ENCODE assay signal across 8 cellular contexts in the genomic region with DNA sequence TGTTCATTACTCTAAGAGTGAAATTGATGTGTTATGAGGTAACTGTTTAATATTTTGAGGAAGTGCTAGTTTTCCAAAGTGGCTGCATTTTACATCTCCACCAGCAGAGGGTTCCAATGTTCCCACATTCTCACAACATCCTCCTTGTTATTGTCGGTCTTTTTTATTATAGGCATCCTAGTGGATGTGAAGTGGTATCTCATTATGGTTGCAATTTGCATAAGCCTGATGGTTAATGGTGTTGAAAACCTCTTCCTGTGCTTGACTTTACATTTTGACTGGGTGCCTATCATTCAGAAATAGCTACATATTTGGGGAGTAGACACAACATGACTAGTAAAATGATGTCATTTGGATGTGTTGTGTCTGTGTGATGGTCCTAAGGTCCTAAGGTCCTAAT.
A peak's percentile ranks its signal among the peaks of the same experiment; 100 is the strongest.
DNase-seq lines count a peak whose midpoint lies in the region; ATAC-seq and TF ChIP-seq lines count a peak whose summit lies in the region.

No MANE protein-coding gene starts in this region.

- H2BK120ac ChIP-seq in IMR-90 (ENCODE audit: low read depth, low read length), result no peak overlapping the region

- no peak overlapping the region for H4K5ac ChIP-seq in IMR-90 (ENCODE audit: low read depth, low read length)

- POLR2A ChIA-PET in IMR-90 (lab: Charles Lee; ENCODE audit: unreplicated experiment), result no interaction called here
- POLR2A ChIA-PET in RWPE1 (lab: Yijun Ruan, JAX; ENCODE audit: low non-redundant PET), result no interaction called here

- H2AK5ac ChIP-seq in IMR-90 (ENCODE audit: low read depth, low read length), result no peak overlapping the region

- H2BK20ac ChIP-seq in IMR-90 (ENCODE audit: low read depth, low read length), result no peak overlapping the region

- H3K4me1 ChIP-seq in IMR-90 (ENCODE audit: control insufficient read depth, insufficient read depth, low read length), result no peaks in the 10 kb centered on the region

- H2BK5ac ChIP-seq in IMR-90 (ENCODE audit: low read depth, low read length, poor library complexity, severe bottlenecking), result no peak overlapping the region

- no peak overlapping the region for H3K14ac ChIP-seq in IMR-90 (replicated peaks; ENCODE audit: low read depth, low read length)

- no peaks in the 10 kb centered on the region for H3K27me3 ChIP-seq in IMR-90 (ENCODE audit: control insufficient read depth, insufficient read depth, low read length)

- H3K36me3 ChIP-seq in IMR-90 (ENCODE audit: control insufficient read depth, insufficient read depth, low read length), result no peaks in the 10 kb centered on the region

- no peak overlapping the region for H3K4ac ChIP-seq in IMR-90 (ENCODE audit: low read depth, low read length)

- in situ Hi-C loops in IMR-90 (cut with MboI; ENCODE audit: low sequenced_read_pairs), result no loop called here

- intact Hi-C loops in IMR-90 (cut with micrococcal nuclease), result loop anchor here (5.0 kb wide), 1 partner anchor 745 kb away; the partner anchor contains the start of gene HCN1

- H2BK15ac ChIP-seq in IMR-90 (ENCODE audit: low read depth, low read length), result no peak overlapping the region

- H4K8ac ChIP-seq in IMR-90 (ENCODE audit: low read depth in 2 of 2, low read length in 2 of 2), result no peak overlapping the region

- peak; percentile 38 for TF ChIP-seq RAD21 in IMR-90 (IDR thresholded peaks at IDR 0.05; ENCODE audit: low read length)

- ATAC-seq in GM21786 (IDR thresholded peaks at IDR 0.05; ENCODE audit: unreplicated experiment), result peak; percentile 77
- peak; percentile 49; the same call in 1 of the 2 replicates for ATAC-seq in IMR-90 (ENCODE audit: low read depth)

- no peak overlapping the region for H3K23ac ChIP-seq in IMR-90 (ENCODE audit: low read depth, low read length)

- no peaks in the 10 kb centered on the region for H3K9me3 ChIP-seq in IMR-90 (ENCODE audit: control insufficient read depth, insufficient read depth, low read length)

- no peak overlapping the region for H3K4me2 ChIP-seq in IMR-90 (ENCODE audit: low read depth, low read length)

- TF ChIP-seq CTCF in IMR-90 (conservative IDR thresholded peaks at IDR 0.05; ENCODE audit: low read depth, low read length), result peak; percentile 59
- peak; percentile 88 for TF ChIP-seq CTCF in RWPE1 (conservative IDR thresholded peaks at IDR 0.05; ENCODE audit: low read depth)
- TF ChIP-seq CTCF in foreskin fibroblast (IDR thresholded peaks at IDR 0.05; ENCODE audit: low read depth, low read length), result peak; percentile 53

- no peak overlapping the region for H2AK9ac ChIP-seq in IMR-90 (replicated peaks; ENCODE audit: low read depth, low read length, poor library complexity)

- DNase-seq in SIG-M5 treated with dmso at 0.1 percent for 504 hours (lab: John Stamatoyannopoulos, UW; ENCODE audit: unreplicated experiment) (peak; percentile 59), SIG-M5 (lab: John Stamatoyannopoulos, UW) (no peak), IMR-90 (peak; percentile 15), RWPE1 (ENCODE audit: low spot score) (peak; percentile 26), foreskin fibroblast (peak; percentile 1 to 2), occipital lobe (lab: John Stamatoyannopoulos, UW) (no peak)
- no peak for DNase-seq in activated effector memory CD4-positive, alpha-beta T cell treated with anti-CD3 and anti-CD28 coated beads, Interleukin-2, amount 50 U/mL, for 16 hours

- H3K18ac ChIP-seq in IMR-90 (ENCODE audit: low read depth, low read length), result no peak overlapping the region

- dilution Hi-C loops in IMR-90 (cut with HindIII; ENCODE audit: low sequenced_read_pairs, unreplicated experiment), result no loop called here

- H3K4me3 ChIP-seq in IMR-90 (ENCODE audit: insufficient read depth, low read depth, low read length) (no peak overlapping the region), foreskin fibroblast (ENCODE audit: low read depth in 1 of 2, low read length in 2 of 2) (no peak overlapping the region)

- H3K9ac ChIP-seq in IMR-90 (ENCODE audit: low read depth, low read length), result no peak overlapping the region

- no CpG with 5 or more reads among the region's 1 CpG for WGBS in IMR-90 (ENCODE audit: extremely low coverage in 2 of 2, insufficient read length in 1 of 2), 2 experiments

- H2AFZ ChIP-seq in IMR-90 (replicated peaks; ENCODE audit: low read length, poor library complexity), result no peak overlapping the region

- no peak for TF ChIP-seq POLR2A in IMR-90 (IDR thresholded peaks at IDR 0.05; ENCODE audit: low read depth, low read length)

- no TSS peak for BruUV-seq in IMR-90 (replicated peaks; lab: Mats Ljungman, UMichigan)

- H3K79me1 ChIP-seq in IMR-90 (ENCODE audit: low read depth in 1 of 2, low read length in 2 of 2), result no peaks in the 10 kb centered on the region

- CTCF ChIA-PET in IMR-90 (lab: Yijun Ruan, JAX) (interaction anchor here (0.6 kb wide), 1 partner anchor 12 kb away, joined by 5 read pairs; no protein-coding TSS in a partner anchor), RWPE1 (lab: Yijun Ruan, JAX) (interaction anchor here (0.6 to 1.2 kb wide), 6 partner anchors 30 to 689 kb away, joined by 3 to 5 read pairs (median 3); no protein-coding TSS in a partner anchor)

- H3K27ac ChIP-seq in IMR-90 (ENCODE audit: insufficient read depth, low read length) (no peak overlapping the region), RWPE1 (no peak overlapping the region)

- H3K9me1 ChIP-seq in IMR-90 (ENCODE audit: insufficient read depth, low read length), result no peaks in the 10 kb centered on the region

- H4K91ac ChIP-seq in IMR-90 (ENCODE audit: insufficient read depth, low read depth, low read length), result no peak overlapping the region

- H4K20me1 ChIP-seq in IMR-90 (ENCODE audit: insufficient read depth, low read length), result no peaks in the 10 kb centered on the region

- no peak overlapping the region for H3K56ac ChIP-seq in IMR-90 (ENCODE audit: extremely low read depth, insufficient read depth, low read length)

TF ChIP-seq in IMR-90, 13 proteins besides CTCF, POLR2A, EP300 and RAD21:
- peak; percentile 36 for TF ChIP-seq SMC3 (IDR thresholded peaks at IDR 0.05; ENCODE audit: low read depth, low read length)
- TF ChIP-seq FOS (IDR thresholded peaks at IDR 0.05; ENCODE audit: low read depth, low read length), result no peak
TF ChIP-seq in IMR-90: peak in this region for 1.

Comparison
In these comparisons a context has a peak if more than half of its experiments do, and no peak if none do; other contexts are left out.
1. DNase-seq: peak in SIG-M5 treated with dmso at 0.1 percent for 504 hours (single experiment), IMR-90 (single experiment), RWPE1 (single experiment) and foreskin fibroblast (2 of 2); none in SIG-M5 (single experiment), occipital lobe (single experiment) and activated effector memory CD4-positive, alpha-beta T cell treated with anti-CD3 and anti-CD28 coated beads, Interleukin-2, amount 50 U/mL, for 16 hours (single experiment).
2. Peak in every context shown above with its lines, with median percentiles within 50 percentile points of each other: CTCF ChIP-seq.